Comparison of ENCODE assay signal across 8 cellular contexts in the genomic region with DNA sequence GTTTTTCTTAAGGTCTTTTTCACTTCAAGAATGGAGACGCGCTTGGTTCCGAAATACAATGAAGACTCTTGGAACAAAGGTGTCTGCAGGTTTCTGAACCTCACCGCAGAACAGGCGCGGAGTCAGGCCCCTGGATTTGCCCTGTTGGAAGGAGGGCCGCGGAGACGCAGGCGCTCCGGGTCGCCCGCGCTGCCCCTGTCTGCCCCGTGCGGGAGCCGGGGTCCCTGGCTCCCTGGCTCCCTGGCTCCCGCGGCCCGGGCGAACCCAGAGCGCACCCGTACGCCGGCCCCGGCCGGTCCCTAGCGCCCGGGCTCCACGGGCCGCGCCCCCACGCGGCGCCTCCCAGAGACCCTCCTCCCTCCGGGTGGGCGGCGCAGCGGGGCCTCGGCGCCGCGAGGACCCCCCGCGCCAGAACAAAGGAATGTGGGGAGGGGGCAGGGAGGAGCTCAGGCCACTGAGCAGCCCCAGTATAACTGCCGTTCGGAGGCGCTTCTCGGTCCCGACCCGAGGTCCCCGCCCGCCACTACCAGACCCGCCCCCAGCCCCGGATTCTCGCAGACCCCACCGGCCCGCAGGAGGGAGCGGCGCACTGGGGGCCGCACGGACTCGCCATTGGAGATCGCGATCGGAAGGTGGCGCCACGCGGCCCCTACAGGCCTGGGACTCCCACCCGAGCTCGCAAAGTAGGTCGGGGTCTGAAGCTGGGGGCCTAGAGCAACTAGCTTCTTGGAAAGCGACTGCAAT. TPM values are rescaled to one million over a fixed set of nuclear protein-coding genes. Genes with fewer than 3 reads are reported as not detected.
DNase-seq lines count a peak whose midpoint lies in the region; ATAC-seq, FAIRE-seq and TF ChIP-seq lines count a peak whose summit lies in the region.

No MANE protein-coding gene starts in this region.

- no peak for TF ChIP-seq EP300 in neural cell (conservative IDR thresholded peaks at IDR 0.05; ENCODE audit: poor library complexity, severe bottlenecking)

- H3K79me2 ChIP-seq in neural cell (replicated peaks; ENCODE audit: insufficient read depth, low read length) = peaks cover 56% of the 10 kb centered on the region

- no peaks in the 10 kb centered on the region for H3K9me2 ChIP-seq in neural cell (ENCODE audit: insufficient read depth, low read length)

- peak overlapping the region; percentile 94 for H3K4me2 ChIP-seq in neural cell (ENCODE audit: low read length)

- H3K4me3 ChIP-seq in WERI-Rb-1 (ENCODE audit: low read depth, low read length) = peak overlapping the region; percentile 86
- H3K4me3 ChIP-seq in fibroblast of the aortic adventitia (ENCODE audit: low read depth, low read length) = peak overlapping the region; percentile 91
- peak overlapping the region; percentile 71 for H3K4me3 ChIP-seq in neural cell (ENCODE audit: low read length)

- peak overlapping the region; percentile 91 for H3K9ac ChIP-seq in neural cell (ENCODE audit: low read length)

- peak; percentile 26 for TF ChIP-seq RAD21 in neural cell (conservative IDR thresholded peaks at IDR 0.05)

- no peak for ATAC-seq in HG02588 (IDR thresholded peaks at IDR 0.05; ENCODE audit: unreplicated experiment)

- no peaks in the 10 kb centered on the region for H3K9me3 ChIP-seq in WERI-Rb-1 (ENCODE audit: severe bottlenecking)
- no peaks in the 10 kb centered on the region for H3K9me3 ChIP-seq in neural cell (ENCODE audit: low read length)

- peak; percentile 11 for DNase-seq in NCI-H146 (lab: John Stamatoyannopoulos, UW)
- no peak for DNase-seq in NCI-H146 treated with DMSO at 0.1 percent for 48 hours (lab: John Stamatoyannopoulos, UW; ENCODE audit: unreplicated experiment)
- DNase-seq in WERI-Rb-1 = peak; percentile 76
- DNase-seq in fibroblast of the aortic adventitia (ENCODE audit: low read depth) = peak; percentile 62
- no peak for DNase-seq in RCC 7860 (ENCODE audit: low spot score)
- DNase-seq in NCI-H187 (lab: John Stamatoyannopoulos, UW) = no peak

- peak overlapping the region; percentile 67 for H3K27ac ChIP-seq in WERI-Rb-1
- H3K27ac ChIP-seq in neural cell (ENCODE audit: low read length) = peak overlapping the region; percentile 93

- H3K27me3 ChIP-seq in WERI-Rb-1 (ENCODE audit: insufficient read depth, low read depth, severe bottlenecking) = peaks cover 2% of the 10 kb centered on the region
- H3K27me3 ChIP-seq in neural cell (ENCODE audit: insufficient read depth, low read depth, low read length) = peaks cover 22% of the 10 kb centered on the region

- no peaks in the 10 kb centered on the region for H4K20me1 ChIP-seq in neural cell (ENCODE audit: insufficient read depth)

- peaks cover 12% of the 10 kb centered on the region for H3F3A ChIP-seq in neural cell (ENCODE audit: insufficient read depth, low read length, poor library complexity, severe bottlenecking)

- FAIRE-seq in RCC 7860 (lab: Jason Lieb, UNC) = no peak

- peak overlapping the region; percentile 37 for H2AFZ ChIP-seq in neural cell (ENCODE audit: low read depth, low read length)

- H3K36me3 ChIP-seq in WERI-Rb-1 (no peaks in the 10 kb centered on the region), neural cell (ENCODE audit: insufficient read depth, low read length) (no peaks in the 10 kb centered on the region)

- TF ChIP-seq CTCF in WERI-Rb-1 (IDR thresholded peaks at IDR 0.05; ENCODE audit: low read depth, low read length) (peak; percentile 62), fibroblast of the aortic adventitia (IDR thresholded peaks at IDR 0.05; ENCODE audit: insufficient read depth, low read length) (peak; percentile 59), neural cell (IDR thresholded peaks at IDR 0.05; ENCODE audit: poor library complexity, severe bottlenecking) (peak; percentile 62)

TF ChIP-seq in neural cell, 6 proteins besides CTCF, POLR2A, EP300 and RAD21:
- TF ChIP-seq MXI1 (conservative IDR thresholded peaks at IDR 0.05; ENCODE audit: poor library complexity, severe bottlenecking) (peak; percentile 58), POLR2AphosphoS5 (IDR thresholded peaks at IDR 0.05) (peak; percentile 52), EZH2 (IDR thresholded peaks at IDR 0.05; ENCODE audit: borderline replicate concordance, insufficient read depth, low read length, poor library complexity, severe bottlenecking) (no peak), SMC3 (conservative IDR thresholded peaks at IDR 0.05; ENCODE audit: poor library complexity) (peak; percentile 20), TAF1 (IDR thresholded peaks at IDR 0.05; ENCODE audit: low read depth) (peak; percentile 48)
- TF ChIP-seq, protein P1, sequence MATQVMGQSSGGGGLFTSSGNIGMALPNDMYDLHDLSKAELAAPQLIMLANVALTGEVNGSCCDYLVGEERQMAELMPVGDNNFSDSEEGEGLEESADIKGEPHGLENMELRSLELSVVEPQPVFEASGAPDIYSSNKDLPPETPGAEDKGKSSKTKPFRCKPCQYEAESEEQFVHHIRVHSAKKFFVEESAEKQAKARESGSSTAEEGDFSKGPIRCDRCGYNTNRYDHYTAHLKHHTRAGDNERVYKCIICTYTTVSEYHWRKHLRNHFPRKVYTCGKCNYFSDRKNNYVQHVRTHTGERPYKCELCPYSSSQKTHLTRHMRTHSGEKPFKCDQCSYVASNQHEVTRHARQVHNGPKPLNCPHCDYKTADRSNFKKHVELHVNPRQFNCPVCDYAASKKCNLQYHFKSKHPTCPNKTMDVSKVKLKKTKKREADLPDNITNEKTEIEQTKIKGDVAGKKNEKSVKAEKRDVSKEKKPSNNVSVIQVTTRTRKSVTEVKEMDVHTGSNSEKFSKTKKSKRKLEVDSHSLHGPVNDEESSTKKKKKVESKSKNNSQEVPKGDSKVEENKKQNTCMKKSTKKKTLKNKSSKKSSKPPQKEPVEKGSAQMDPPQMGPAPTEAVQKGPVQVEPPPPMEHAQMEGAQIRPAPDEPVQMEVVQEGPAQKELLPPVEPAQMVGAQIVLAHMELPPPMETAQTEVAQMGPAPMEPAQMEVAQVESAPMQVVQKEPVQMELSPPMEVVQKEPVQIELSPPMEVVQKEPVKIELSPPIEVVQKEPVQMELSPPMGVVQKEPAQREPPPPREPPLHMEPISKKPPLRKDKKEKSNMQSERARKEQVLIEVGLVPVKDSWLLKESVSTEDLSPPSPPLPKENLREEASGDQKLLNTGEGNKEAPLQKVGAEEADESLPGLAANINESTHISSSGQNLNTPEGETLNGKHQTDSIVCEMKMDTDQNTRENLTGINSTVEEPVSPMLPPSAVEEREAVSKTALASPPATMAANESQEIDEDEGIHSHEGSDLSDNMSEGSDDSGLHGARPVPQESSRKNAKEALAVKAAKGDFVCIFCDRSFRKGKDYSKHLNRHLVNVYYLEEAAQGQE (IDR thresholded peaks at IDR 0.05; ENCODE audit: borderline replicate concordance) = no peak

RNA-seq across cellular contexts. Expression of a gene that starts 2.4 kb away (rescaled TPM):
- total RNA-seq in fibroblast of the aortic adventitia (ENCODE audit: low replicate concordance) = 18.8 and 21.4 TPM in 2 replicates
- polyA plus RNA-seq in neural cell = 27.9 and 31.6 TPM in 2 replicates
- polyA minus RNA-seq in neural cell = 40.7 and 47.1 TPM in 2 replicates

RNA-seq across cellular contexts. Expression of a gene that starts 59.5 kb away (rescaled TPM):
- total RNA-seq in fibroblast of the aortic adventitia (ENCODE audit: low replicate concordance) = 19.6 and 69.4 TPM in 2 replicates
- polyA plus RNA-seq in neural cell = 29.6 and 42.6 TPM in 2 replicates
- 37.7 and 40.6 TPM in 2 replicates for polyA minus RNA-seq in neural cell

Comparison
In these comparisons a context has a peak if more than half of its experiments do, and no peak if none do; other contexts are left out.
1. DNase-seq: peak in NCI-H146 (single experiment), WERI-Rb-1 (single experiment) and fibroblast of the aortic adventitia (single experiment); none in NCI-H146 treated with DMSO at 0.1 percent for 48 hours (single experiment), RCC 7860 (single experiment) and NCI-H187 (0 of 2).
2. Peak in every context shown above with its lines, with median percentiles within 50 percentile points of each other: H3K4me3 ChIP-seq and CTCF ChIP-seq.